19 cellular contexts compared by ENCODE assay signal in the genomic region with DNA sequence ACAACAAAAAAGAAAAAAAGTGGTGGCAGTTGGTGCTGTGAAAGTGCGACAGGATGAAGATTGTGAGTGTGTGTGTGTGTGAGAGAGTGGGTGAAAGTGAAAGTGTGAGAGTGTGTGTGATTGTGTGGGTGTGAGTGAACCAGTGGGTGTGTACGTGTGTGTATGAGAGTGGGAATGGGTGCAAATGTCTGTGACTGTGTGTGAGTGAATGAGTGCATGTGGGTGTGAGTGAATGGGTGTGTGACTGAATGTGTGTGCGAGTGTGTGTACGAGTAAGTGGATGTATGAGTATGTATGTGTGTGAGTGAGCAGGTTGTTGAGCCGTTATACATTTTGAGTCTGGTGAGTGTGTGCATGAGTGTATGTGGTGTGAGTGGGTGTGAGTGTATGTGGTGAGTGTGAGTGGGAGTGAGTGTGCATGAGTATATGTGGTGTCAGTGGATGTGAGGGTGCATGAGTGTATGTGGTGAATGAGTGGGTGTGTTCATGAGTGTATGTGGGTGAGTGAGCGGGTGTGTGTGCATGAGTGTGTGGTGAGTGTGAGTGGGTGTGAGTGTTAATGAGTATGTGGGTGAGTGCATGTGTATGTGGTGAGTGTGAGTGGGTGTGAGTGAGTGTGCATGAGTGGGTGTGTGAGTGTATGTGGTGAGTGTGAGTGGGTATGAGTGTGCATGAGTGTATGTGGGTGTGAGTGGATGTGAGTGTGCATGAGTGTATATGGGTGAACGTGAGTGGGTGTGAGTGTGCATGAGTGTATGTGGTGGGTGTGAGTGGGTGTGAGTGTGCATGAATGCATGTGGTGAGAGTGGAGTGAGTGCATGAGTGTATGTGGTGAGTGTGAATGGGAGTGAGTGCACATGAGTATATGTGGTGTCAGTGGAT.
DNase-seq lines count a peak whose midpoint lies in the region; ATAC-seq, FAIRE-seq and TF ChIP-seq lines count a peak whose summit lies in the region.
"Had no signal": no experiment of that assay in that cellular context is flagged by ENCODE, and none has a peak within 500 bp of the region (broad histone marks: within the 10 kb centered on the region; RNA-seq: fewer than 3 reads in every experiment).

No MANE protein-coding gene starts in this region.

- DNase-seq in CD14-positive monocyte (ENCODE audit: low spot score) (peak; percentile 22), GM12878 (ENCODE audit: low read depth, low spot score) (no peak), nephron progenitor cell (peak; percentile 0), epidermal melanocyte (ENCODE audit: insufficient read length, low spot score) (no peak), brain microvascular endothelial cell (no peak)
- no peak for DNase-seq in CD4-positive, CD25-positive, alpha-beta regulatory T cell
- DNase-seq: activated effector memory CD4-positive, alpha-beta T cell treated with anti-CD3 and anti-CD28 coated beads, Interleukin-2, amount 50 U/mL, for 16 hours; central memory CD4-positive, alpha-beta T cell; DMS79 treated with DMSO at 0.1 percent for 48 hours; heart right ventricle; NCI-H1092; NCI-H2029; NCI-H345; NCI-H82; T1000 had no signal

- H3K36me3 ChIP-seq in CD4-positive, CD25-positive, alpha-beta regulatory T cell (ENCODE audit: control insufficient read depth, insufficient read depth, low read length) = no peaks in the 10 kb centered on the region
- H3K36me3 ChIP-seq in GM12878 (ENCODE audit: control insufficient read depth in 2 of 2, insufficient read depth in 2 of 2, low read length in 1 of 2) = no peaks in the 10 kb centered on the region
- no peaks in the 10 kb centered on the region for H3K36me3 ChIP-seq in brain microvascular endothelial cell (replicated peaks)
- H3K36me3 ChIP-seq: heart right ventricle, left lung had no signal

- H3K4me2 ChIP-seq in GM12878 (ENCODE audit: control insufficient read depth, insufficient read depth) = no peak overlapping the region

- no peak overlapping the region for H3K4me3 ChIP-seq in CD4-positive, CD25-positive, alpha-beta regulatory T cell (ENCODE audit: low read depth, low read length)
- H3K4me3 ChIP-seq in GM12878 (no peak overlapping the region), brain microvascular endothelial cell (ENCODE audit: low read depth, low read length) (no peak overlapping the region)
- H3K4me3 ChIP-seq: heart right ventricle, left lung had no signal

- peaks cover 0 to 4% (median 0%) of the 10 kb centered on the region in 7 donors for H3K9me3 Mint-ChIP-seq in CD14-positive monocyte
- H3K9me3 Mint-ChIP-seq in CD4-positive, CD25-positive, alpha-beta regulatory T cell = peaks cover 0 to 3% (median 0%) of the 10 kb centered on the region in 7 donors
- H3K9me3 Mint-ChIP-seq in nephron progenitor cell = no peaks in the 10 kb centered on the region
- H3K9me3 Mint-ChIP-seq: mesothelial cell of epicardium; naive thymus-derived CD8-positive, alpha-beta T cell had no signal

- H3K4me1 ChIP-seq in CD4-positive, CD25-positive, alpha-beta regulatory T cell (ENCODE audit: control insufficient read depth, insufficient read depth, low read length, poor library complexity, severe bottlenecking) = no peaks in the 10 kb centered on the region
- H3K4me1 ChIP-seq in GM12878 (ENCODE audit: control insufficient read depth, insufficient read depth, low read length) = no peaks in the 10 kb centered on the region
- H3K4me1 ChIP-seq: left lung had no signal

- H2AFZ ChIP-seq in GM12878 (ENCODE audit: control insufficient read depth, low read depth, low read length) = no peak overlapping the region

- RAD21 ChIA-PET in GM12878 (lab: Charles Lee; ENCODE audit: unreplicated experiment) = interaction anchor here (0.5 kb wide), 1 partner anchor 143 kb away, joined by 4 read pairs; no protein-coding TSS in a partner anchor

- TF ChIP-seq POLR2A in GM12878 (IDR thresholded peaks at IDR 0.05; ENCODE audit: low read depth, low read length) = no peak

- TF ChIP-seq CTCF in CD14-positive monocyte (IDR thresholded peaks at IDR 0.05) (no peak), GM12878 (IDR thresholded peaks at IDR 0.05 in 2 of 3, conservative IDR thresholded peaks at IDR 0.05 in 1 of 3; ENCODE audit: control insufficient read depth in 2 of 3, extremely low read depth in 1 of 3, insufficient read depth in 1 of 3, low read depth in 3 of 3, low read length in 3 of 3) (no peak), nephron progenitor cell (IDR thresholded peaks at IDR 0.05) (no peak), brain microvascular endothelial cell (IDR thresholded peaks at IDR 0.05; ENCODE audit: low read depth, low read length, missing control alignments) (no peak)

- no peak overlapping the region for H3K27ac Mint-ChIP-seq in CD14-positive monocyte
- peak overlapping the region; percentile 28 to 89 (median 42) for H3K27ac Mint-ChIP-seq in CD4-positive, CD25-positive, alpha-beta regulatory T cell
- H3K27ac Mint-ChIP-seq in nephron progenitor cell = no peak overlapping the region
- H3K27ac Mint-ChIP-seq: mesothelial cell of epicardium had no signal

- no TSS peak for BruUV-seq in GM12878 (replicated peaks; lab: Mats Ljungman, UMichigan)

- SMC1A ChIA-PET in GM12878 (lab: Charles Lee; ENCODE audit: uncharacterized antibody, unreplicated experiment) = interaction anchor here (1.2 kb wide), 1 partner anchor 202 kb away, joined by 3 read pairs; no protein-coding TSS in a partner anchor

- no peaks in the 10 kb centered on the region for H4K20me1 ChIP-seq in GM12878 (ENCODE audit: control insufficient read depth, insufficient read depth)

- peak in 1 of 2 donors; percentile 26 for ATAC-seq in CD4-positive, CD25-positive, alpha-beta regulatory T cell (ENCODE audit: low read depth in 2 of 2)
- no peak for ATAC-seq in GM12878
- no peak for ATAC-seq in HG03378 (IDR thresholded peaks at IDR 0.05; ENCODE audit: unreplicated experiment)
- ATAC-seq: heart right ventricle; left lung; naive thymus-derived CD8-positive, alpha-beta T cell had no signal

- H3K79me2 ChIP-seq in GM12878 (ENCODE audit: control insufficient read depth, insufficient read depth, low read length) = no peaks in the 10 kb centered on the region

- H3K27me3 ChIP-seq in CD4-positive, CD25-positive, alpha-beta regulatory T cell (ENCODE audit: control insufficient read depth, insufficient read depth, low read length) = no peaks in the 10 kb centered on the region
- peaks cover 0 to 3% of the 10 kb centered on the region in 2 experiments; a peak in 1 of 4 replicates for H3K27me3 ChIP-seq in GM12878 (replicated peaks in 1 of 2; ENCODE audit: control insufficient read depth in 2 of 2, insufficient read depth in 2 of 2, low read length in 1 of 2)
- H3K27me3 ChIP-seq in brain microvascular endothelial cell (replicated peaks) = no peaks in the 10 kb centered on the region
- H3K27me3 ChIP-seq: left lung had no signal

- H3K27me3 Mint-ChIP-seq in CD14-positive monocyte (ENCODE audit: low read depth in 3 of 3) (peaks cover 7 to 13% (median 7%) of the 10 kb centered on the region in 3 donors), nephron progenitor cell (ENCODE audit: low read depth, poor library complexity) (peaks cover 13% of the 10 kb centered on the region)
- H3K27me3 Mint-ChIP-seq in CD4-positive, CD25-positive, alpha-beta regulatory T cell = peaks cover 4% of the 10 kb centered on the region

- H3K9ac ChIP-seq in GM12878 (ENCODE audit: control insufficient read depth, insufficient read depth, low read length) = no peak overlapping the region

- CTCF ChIA-PET in GM12878 (lab: Yijun Ruan, JAX) = interaction anchor here (0.8 kb wide), 1 partner anchor 177 kb away, joined by 3 read pairs; no protein-coding TSS in a partner anchor

- intact Hi-C loops in CD14-positive monocyte (cut with micrococcal nuclease) (no loop called here), GM12878 (cut with micrococcal nuclease; ENCODE audit: unreplicated experiment) (no loop called here)

- no peaks in the 10 kb centered on the region for H3K4me1 Mint-ChIP-seq in CD14-positive monocyte
- peaks cover 0 to 5% (median under 1%) of the 10 kb centered on the region in 4 donors for H3K4me1 Mint-ChIP-seq in CD4-positive, CD25-positive, alpha-beta regulatory T cell
- H3K4me1 Mint-ChIP-seq in nephron progenitor cell = peaks cover 22% of the 10 kb centered on the region

- TF ChIP-seq RAD21 in GM12878 (IDR thresholded peaks at IDR 0.05; ENCODE audit: insufficient read depth, low read depth, low read length) = no peak

- H3K4me3 Mint-ChIP-seq in CD14-positive monocyte (no peak overlapping the region), nephron progenitor cell (no peak overlapping the region)
- H3K4me3 Mint-ChIP-seq in CD4-positive, CD25-positive, alpha-beta regulatory T cell = no peak overlapping the region
- H3K4me3 Mint-ChIP-seq: mesothelial cell of epicardium; naive thymus-derived CD8-positive, alpha-beta T cell had no signal

- POLR2A ChIA-PET in GM12878 (lab: Charles Lee) = no interaction called here

- in situ Hi-C loops in GM12878 (cut with MboI) (no loop called here), brain microvascular endothelial cell (cut with HindIII; ENCODE audit: low pct_ligation_motif_present, low sequenced_read_pairs) (no loop called here)

- WGBS in GM12878 (ENCODE audit: insufficient coverage, insufficient replicate concordance, low lambda C conversion rate, missing lambda C conversion rate) = 74% methylated on average over 7 of the region's 7 CpGs

- H3K36me3 Mint-ChIP-seq in CD14-positive monocyte (no peaks in the 10 kb centered on the region), nephron progenitor cell (ENCODE audit: low read depth) (no peaks in the 10 kb centered on the region)
- H3K36me3 Mint-ChIP-seq in CD4-positive, CD25-positive, alpha-beta regulatory T cell = no peaks in the 10 kb centered on the region
- H3K36me3 Mint-ChIP-seq: mesothelial cell of epicardium; naive thymus-derived CD8-positive, alpha-beta T cell had no signal

- FAIRE-seq in GM12878 (lab: Jason Lieb, UNC) = no peak

- H3K9me3 ChIP-seq in CD4-positive, CD25-positive, alpha-beta regulatory T cell (ENCODE audit: control insufficient read depth in 2 of 2, low read length in 2 of 2) = no peaks in the 10 kb centered on the region
- H3K9me3 ChIP-seq in GM12878 (replicated peaks; ENCODE audit: control insufficient read depth, insufficient read depth, low read length) = no peaks in the 10 kb centered on the region
- H3K9me3 ChIP-seq: heart right ventricle, left lung had no signal

- TF ChIP-seq EP300 in GM12878 (IDR thresholded peaks at IDR 0.05; ENCODE audit: borderline replicate concordance in 1 of 2, control insufficient read depth in 1 of 2, low read depth in 2 of 2, low read length in 2 of 2) = no peak

- H3K27ac ChIP-seq in CD4-positive, CD25-positive, alpha-beta regulatory T cell (ENCODE audit: insufficient read depth, low read length, poor library complexity, severe bottlenecking) = no peak overlapping the region
- H3K27ac ChIP-seq in GM12878 (ENCODE audit: control insufficient read depth, insufficient read depth) = no peak overlapping the region
- H3K27ac ChIP-seq in brain microvascular endothelial cell = no peak overlapping the region
- H3K27ac ChIP-seq: heart right ventricle, left lung had no signal

TF ChIP-seq in GM12878, 131 proteins besides CTCF, POLR2A, EP300 and RAD21 (continues in another document):
- TF ChIP-seq WRNIP1 (IDR thresholded peaks at IDR 0.05; ENCODE audit: borderline replicate concordance, low read depth, low read length) = no peak
- no peak for TF ChIP-seq CBX5 (IDR thresholded peaks at IDR 0.05; ENCODE audit: low read depth)
- TF ChIP-seq NFIC (IDR thresholded peaks at IDR 0.05; ENCODE audit: low read depth, low read length) = peak; percentile 51; the same call in 1 of the 2 replicates
- no peak for TF ChIP-seq ZBED1 (IDR thresholded peaks at IDR 0.05; ENCODE audit: borderline replicate concordance)

Comparison
In these comparisons a context has a peak if more than half of its experiments do, and no peak if none do; other contexts are left out.
1. DNase-seq: peak in CD14-positive monocyte (single experiment) and nephron progenitor cell (single experiment); none in CD4-positive, CD25-positive, alpha-beta regulatory T cell (0 of 3), GM12878 (single experiment), epidermal melanocyte (single experiment) and brain microvascular endothelial cell (single experiment).
2. H3K27ac Mint-ChIP-seq: peak in CD4-positive, CD25-positive, alpha-beta regulatory T cell (3 of 3); none in CD14-positive monocyte (0 of 7) and nephron progenitor cell (single experiment).